23 cellular contexts compared by ENCODE assay signal in the genomic region with DNA sequence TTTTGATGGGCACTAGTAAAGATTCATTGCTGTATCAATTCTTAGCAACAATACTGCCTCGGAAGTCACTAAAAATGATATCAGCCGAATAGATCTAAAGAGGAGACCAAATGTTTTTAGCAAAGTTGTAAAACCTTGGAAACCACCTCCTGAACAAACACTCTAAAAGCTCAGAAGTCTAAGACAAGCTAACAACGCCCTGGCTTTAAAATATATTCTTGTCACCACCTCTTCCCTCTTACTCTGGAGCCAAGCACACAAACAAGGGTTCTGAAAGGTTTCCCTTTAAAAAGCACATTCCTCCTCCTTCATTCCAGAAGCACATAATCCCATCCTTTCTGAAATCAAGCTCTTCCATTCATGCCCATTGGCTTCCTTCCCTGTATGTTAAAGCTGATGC.
"Had no signal": no experiment of that assay in that cellular context is flagged by ENCODE, and none has a peak within 500 bp of the region (broad histone marks: within the 10 kb centered on the region; RNA-seq: fewer than 3 reads in every experiment).

No MANE protein-coding gene starts in this region.

- H3K4me1 Mint-ChIP-seq: T-cell had no signal

- ATAC-seq: activated CD8-positive, alpha-beta T cell treated with anti-CD3 and anti-CD28 coated beads for 36 hours; activated T-cell treated with anti-CD3 and anti-CD28 coated beads, Interleukin-2, amount 50 U/mL, for 72 hours; T-cell had no signal

- H3K9me3 Mint-ChIP-seq: activated CD8-positive, alpha-beta T cell treated with anti-CD3 and anti-CD28 coated beads for 36 hours had no signal

- H3K27ac ChIP-seq: breast epithelium, SK-N-MC had no signal

- H3K4me3 Mint-ChIP-seq: activated CD8-positive, alpha-beta T cell treated with anti-CD3 and anti-CD28 coated beads for 36 hours; activated T-cell treated with anti-CD3 and anti-CD28 coated beads, Interleukin-2, amount 50 U/mL, for 72 hours; T-cell had no signal

- H3K4me3 ChIP-seq: breast epithelium, SK-N-MC had no signal

- H3K36me3 Mint-ChIP-seq: T-cell had no signal

- FAIRE-seq: TTC549 had no signal

- DNase-seq: activated CD4-positive, alpha-beta T cell treated with anti-CD3 and anti-CD28 coated beads for 4 hours; activated CD8-positive, alpha-beta memory T cell treated with anti-CD3 and anti-CD28 coated beads, Interleukin-2, amount 50 U/mL, for 4 hours; activated CD8-positive, alpha-beta T cell treated with anti-CD3 and anti-CD28 coated beads for 36 hours; activated naive CD4-positive, alpha-beta T cell treated with anti-CD3 and anti-CD28 coated beads, Interleukin-2, amount 50 U/mL, for 16 hours; activated T-cell treated with anti-CD3 and anti-CD28 coated beads, Interleukin-2, amount 50 U/mL, for 72 hours; aorta; caudate nucleus; Karpas-422; MM.1S; NCI-H1048; NCI-H1930; NCI-H2171; NCI-H226; NCI-H510A; NCI-H526 treated with DMSO at 0.1 percent for 48 hours; NCI-H82; T-cell; T-helper 2 cell; T1000 had no signal

- H3K27ac Mint-ChIP-seq: activated CD8-positive, alpha-beta T cell treated with anti-CD3 and anti-CD28 coated beads for 36 hours; activated T-cell treated with anti-CD3 and anti-CD28 coated beads, Interleukin-2, amount 50 U/mL, for 72 hours; activated T-helper 2 cell treated with anti-CD3 and anti-CD28 coated beads, Interferon-gamma antibody, Interleukin-2, Interleukin-4, amounts not matched to agents 10 μg/mL and 5 μg/mL and 100 μg/mL, durations not matched to agents 14 hours and 24 hours and 36 hours; T-cell had no signal
